In genomic region chr16:10497132-10498088, GRCh38 we compare ENCODE assay signal across 15 cellular contexts.
DNase-seq lines count a peak whose midpoint lies in the region; ATAC-seq and TF ChIP-seq lines count a peak whose summit lies in the region.
"Had no signal": no experiment of that assay in that cellular context is flagged by ENCODE, and none has a peak within 500 bp of the region (broad histone marks: within the 10 kb centered on the region; RNA-seq: fewer than 3 reads in every experiment).

No MANE protein-coding gene starts in this region.

- DNase-seq in Calu3 (no peak), HT1080 (ENCODE audit: low read depth) (peak; percentile 45), left kidney (ENCODE audit: low read depth, low spot score) (peak; percentile 29), activated gamma-delta T cell (lab: John Stamatoyannopoulos, UW) (no peak), suprapubic skin (ENCODE audit: low spot score in 2 of 2) (no peak), right cardiac atrium (no peak)
- peak; percentile 35 for DNase-seq in activated CD8-positive, alpha-beta T cell treated with anti-CD3 and anti-CD28 coated beads for 36 hours
- DNase-seq: AML-193, naive B cell, NCI-H2107, NCI-H748 treated with DMSO at 0.1 percent for 48 hours had no signal

- intact Hi-C loops in Calu3 (cut with micrococcal nuclease; ENCODE audit: unreplicated experiment) (no loop called here), right cardiac atrium (cut with DNase I) (no loop called here)
- intact Hi-C loops in activated CD8-positive, alpha-beta T cell treated with anti-CD3 and anti-CD28 coated beads for 36 hours (cut with micrococcal nuclease) = no loop called here

- no peak overlapping the region for H3K4me3 Mint-ChIP-seq in Calu3 (ENCODE audit: low read depth, unreplicated experiment)
- H3K4me3 Mint-ChIP-seq in activated CD8-positive, alpha-beta T cell treated with anti-CD3 and anti-CD28 coated beads for 36 hours = no peak overlapping the region

- H3K27me3 ChIP-seq in suprapubic skin (no peaks in the 10 kb centered on the region), right cardiac atrium (ENCODE audit: control insufficient read depth, insufficient read depth) (no peaks in the 10 kb centered on the region)
- H3K27me3 ChIP-seq: esophagus muscularis mucosa, tibial nerve had no signal

- POLR2A ChIA-PET in activated CD8-positive, alpha-beta T cell treated with anti-CD3 and anti-CD28 coated beads for 36 hours (lab: Charles Lee) = interaction anchor here (0.7 kb wide), 1 partner anchor 15 kb away, joined by 3 read pairs; no protein-coding TSS in a partner anchor

- H3K9me3 ChIP-seq in suprapubic skin (no peaks in the 10 kb centered on the region), right cardiac atrium (ENCODE audit: control insufficient read depth, low read length) (no peaks in the 10 kb centered on the region)

- H3K9me3 Mint-ChIP-seq in Calu3 (ENCODE audit: low read depth, unreplicated experiment) = peaks cover 14% of the 10 kb centered on the region
- peaks cover 30% of the 10 kb centered on the region for H3K9me3 Mint-ChIP-seq in activated CD8-positive, alpha-beta T cell treated with anti-CD3 and anti-CD28 coated beads for 36 hours

- ATAC-seq in activated CD8-positive, alpha-beta T cell treated with anti-CD3 and anti-CD28 coated beads for 36 hours = peak; percentile 48
- ATAC-seq in right cardiac atrium (no peak), GM19328 (IDR thresholded peaks at IDR 0.05; ENCODE audit: unreplicated experiment) (no peak)

- no peak for TF ChIP-seq POLR2A in suprapubic skin (IDR thresholded peaks at IDR 0.05)

- no peaks in the 10 kb centered on the region for H3K36me3 Mint-ChIP-seq in Calu3 (ENCODE audit: insufficient read depth, unreplicated experiment)
- H3K36me3 Mint-ChIP-seq in activated CD8-positive, alpha-beta T cell treated with anti-CD3 and anti-CD28 coated beads for 36 hours (ENCODE audit: low read depth) = peaks cover 8% of the 10 kb centered on the region

- H3K4me1 Mint-ChIP-seq in Calu3 (ENCODE audit: low read depth, unreplicated experiment) = no peaks in the 10 kb centered on the region
- H3K4me1 Mint-ChIP-seq in activated CD8-positive, alpha-beta T cell treated with anti-CD3 and anti-CD28 coated beads for 36 hours (ENCODE audit: low read depth) = peaks cover 2% of the 10 kb centered on the region

- CTCF ChIA-PET in Calu3 (lab: Charles Lee) = interaction anchor here (0.6 kb wide), 1 partner anchor 331 kb away, joined by 3 read pairs; no protein-coding TSS in a partner anchor
- CTCF ChIA-PET in activated CD8-positive, alpha-beta T cell treated with anti-CD3 and anti-CD28 coated beads for 36 hours (lab: Charles Lee) = interaction anchor here (1.0 kb wide), 1 partner anchor 105 kb away, joined by 3 read pairs; no protein-coding TSS in a partner anchor

- no peaks in the 10 kb centered on the region for H3K27me3 Mint-ChIP-seq in Calu3 (ENCODE audit: unreplicated experiment)
- H3K27me3 Mint-ChIP-seq in activated CD8-positive, alpha-beta T cell treated with anti-CD3 and anti-CD28 coated beads for 36 hours = no peaks in the 10 kb centered on the region
- H3K27me3 Mint-ChIP-seq: naive B cell had no signal

- WGBS in suprapubic skin = 85% methylated on average over 12 of the region's 12 CpGs
- 92% methylated on average over 12 of the region's 12 CpGs for WGBS in right cardiac atrium

- H3K4me1 ChIP-seq in suprapubic skin (no peaks in the 10 kb centered on the region), right cardiac atrium (ENCODE audit: control insufficient read depth, insufficient read depth, low read length) (no peaks in the 10 kb centered on the region)
- H3K4me1 ChIP-seq: esophagus muscularis mucosa, tibial nerve had no signal

- no TSS peak for BruUV-seq in Calu3 (replicated peaks; lab: Mats Ljungman, UMichigan)

- TF ChIP-seq CTCF in Calu3 (IDR thresholded peaks at IDR 0.05; ENCODE audit: unreplicated experiment) (no peak), suprapubic skin (IDR thresholded peaks at IDR 0.05) (no peak)
- no peak for TF ChIP-seq CTCF in activated CD8-positive, alpha-beta T cell treated with anti-CD3 and anti-CD28 coated beads for 36 hours (IDR thresholded peaks at IDR 0.05)

- H3K27ac Mint-ChIP-seq in Calu3 (ENCODE audit: unreplicated experiment) = peak overlapping the region; percentile 16
- H3K27ac Mint-ChIP-seq in activated CD8-positive, alpha-beta T cell treated with anti-CD3 and anti-CD28 coated beads for 36 hours = no peak overlapping the region
- H3K27ac Mint-ChIP-seq: naive B cell had no signal

- H3K36me3 ChIP-seq in suprapubic skin = peaks cover 34% of the 10 kb centered on the region

- H3K27ac ChIP-seq in suprapubic skin (no peak overlapping the region), right cardiac atrium (ENCODE audit: low read length) (no peak overlapping the region)
- H3K27ac ChIP-seq: esophagus muscularis mucosa, tibial nerve had no signal

- H3K4me3 ChIP-seq in suprapubic skin = no peak overlapping the region
- H3K4me3 ChIP-seq in right cardiac atrium (ENCODE audit: low read length) = no peak overlapping the region
- H3K4me3 ChIP-seq: esophagus muscularis mucosa, lung, tibial nerve had no signal

- no peak for TF ChIP-seq EP300 in suprapubic skin (IDR thresholded peaks at IDR 0.05)

Comparison
In these comparisons a context has a peak if more than half of its experiments do, and no peak if none do; other contexts are left out.
1. DNase-seq: peak in HT1080 (single experiment), activated CD8-positive, alpha-beta T cell treated with anti-CD3 and anti-CD28 coated beads for 36 hours (single experiment) and left kidney (single experiment); none in Calu3 (single experiment), activated gamma-delta T cell (single experiment), suprapubic skin (0 of 2) and right cardiac atrium (0 of 3).